In genomic region chr9:137421838-137422667, GRCh38 we compare ENCODE assay signal across 8 cellular contexts. TPM values are rescaled to one million over a fixed set of nuclear protein-coding genes. Genes with fewer than 3 reads are reported as not detected.
DNase-seq lines count a peak whose midpoint lies in the region; ATAC-seq and TF ChIP-seq lines count a peak whose summit lies in the region.

No MANE protein-coding gene starts in this region.

- H3K36me3 ChIP-seq in lower lobe of right lung (no peaks in the 10 kb centered on the region), urinary bladder (ENCODE audit: insufficient read depth) (no peaks in the 10 kb centered on the region)

- DNase-seq in cardiac septum (ENCODE audit: low spot score): peak; percentile 1
- DNase-seq in Right ventricle myocardium inferior (ENCODE audit: missing footprints): no peak
- no peak for DNase-seq in astrocyte of the cerebellum (ENCODE audit: low read depth)
- peak; percentile 34 for DNase-seq in lower lobe of right lung
- no peak for DNase-seq in stimulated activated CD4-positive, alpha-beta T cell treated with anti-CD3 and anti-CD28 coated beads, Interleukin-4, amount 100 ng/mL, for 24 hours

- H3K4me1 ChIP-seq in lower lobe of right lung: peaks cover 28% of the 10 kb centered on the region
- H3K4me1 ChIP-seq in urinary bladder (ENCODE audit: insufficient read depth): no peaks in the 10 kb centered on the region

- H3K27me3 ChIP-seq in lower lobe of right lung (ENCODE audit: low read depth): no peaks in the 10 kb centered on the region

- peak overlapping the region; percentile 66 for H3K4me3 ChIP-seq in astrocyte of the cerebellum (ENCODE audit: low read depth, low read length)
- H3K4me3 ChIP-seq in lower lobe of right lung: peak overlapping the region; percentile 96
- peak overlapping the region; percentile 97 for H3K4me3 ChIP-seq in urinary bladder (ENCODE audit: low read depth, low read length)

- H3K9me3 ChIP-seq in lower lobe of right lung: no peaks in the 10 kb centered on the region

- TF ChIP-seq CTCF in astrocyte of the cerebellum (IDR thresholded peaks at IDR 0.05; ENCODE audit: low read depth, low read length, missing control alignments) (no peak), lower lobe of right lung (IDR thresholded peaks at IDR 0.05) (no peak)

- H3K27ac ChIP-seq in lower lobe of right lung: peak overlapping the region; percentile 76
- peak overlapping the region; percentile 80 for H3K27ac ChIP-seq in urinary bladder (ENCODE audit: low read depth)

- WGBS in urinary bladder: 2% methylated on average over 12 of the region's 12 CpGs

- in situ Hi-C loops in astrocyte of the cerebellum (cut with HindIII; ENCODE audit: low sequenced_read_pairs): no loop called here

- ATAC-seq in Right ventricle myocardium inferior: no peak
- no peak for ATAC-seq in lower lobe of right lung
- ATAC-seq in HG03045 (IDR thresholded peaks at IDR 0.05; ENCODE audit: unreplicated experiment): no peak
- no peak for ATAC-seq in HG02623 (IDR thresholded peaks at IDR 0.05; ENCODE audit: unreplicated experiment)

- intact Hi-C loops in cardiac septum (cut with DNase I) (no loop called here), Right ventricle myocardium inferior (cut with DNase I) (loop anchor here (2.0 to 10.0 kb wide), 2 partner anchors 103 to 123 kb away; no protein-coding TSS in a partner anchor), lower lobe of right lung (cut with DNase I) (no loop called here)

RNA-seq across cellular contexts. Expression of gene EXD3, which starts 0.9 kb away (rescaled TPM):
- total RNA-seq in cardiac septum (11.3 TPM), Right ventricle myocardium inferior (6.8 TPM), lower lobe of right lung (25.2 TPM), urinary bladder (7.5 TPM)
- 12.0 TPM for polyA plus RNA-seq in urinary bladder

RNA-seq across cellular contexts. Expression of gene NOXA1, which starts 1.1 kb away (rescaled TPM):
- total RNA-seq in cardiac septum (3.3 TPM), Right ventricle myocardium inferior (2.2 TPM), lower lobe of right lung (6.9 TPM), urinary bladder (0.90 TPM)
- 3.0 TPM for polyA plus RNA-seq in urinary bladder

RNA-seq across cellular contexts. Expression of gene ENTPD8, which starts 19.1 kb away (rescaled TPM):
- total RNA-seq in cardiac septum (not detected), Right ventricle myocardium inferior (not detected), lower lobe of right lung (0.15 TPM), urinary bladder (0.16 TPM)
- not detected for polyA plus RNA-seq in urinary bladder

RNA-seq across cellular contexts. Expression of gene NSMF, which starts 37.1 kb away (rescaled TPM):
- 12.2 TPM for total RNA-seq in cardiac septum
- 11.5 TPM for total RNA-seq in Right ventricle myocardium inferior
- 20.7 TPM for total RNA-seq in lower lobe of right lung
- 8.6 TPM for total RNA-seq in urinary bladder
- polyA plus RNA-seq in urinary bladder: 36.2 TPM

Comparison
In these comparisons a context has a peak if more than half of its experiments do, and no peak if none do; other contexts are left out.
1. DNase-seq: peak in cardiac septum (single experiment) and lower lobe of right lung (single experiment); none in Right ventricle myocardium inferior (single experiment), astrocyte of the cerebellum (single experiment) and stimulated activated CD4-positive, alpha-beta T cell treated with anti-CD3 and anti-CD28 coated beads, Interleukin-4, amount 100 ng/mL, for 24 hours (single experiment).
2. Peak in every context shown above with its lines, with median percentiles within 50 percentile points of each other: H3K4me3 ChIP-seq.